ENCODE assay signal across 8 cellular contexts in the genomic region with DNA sequence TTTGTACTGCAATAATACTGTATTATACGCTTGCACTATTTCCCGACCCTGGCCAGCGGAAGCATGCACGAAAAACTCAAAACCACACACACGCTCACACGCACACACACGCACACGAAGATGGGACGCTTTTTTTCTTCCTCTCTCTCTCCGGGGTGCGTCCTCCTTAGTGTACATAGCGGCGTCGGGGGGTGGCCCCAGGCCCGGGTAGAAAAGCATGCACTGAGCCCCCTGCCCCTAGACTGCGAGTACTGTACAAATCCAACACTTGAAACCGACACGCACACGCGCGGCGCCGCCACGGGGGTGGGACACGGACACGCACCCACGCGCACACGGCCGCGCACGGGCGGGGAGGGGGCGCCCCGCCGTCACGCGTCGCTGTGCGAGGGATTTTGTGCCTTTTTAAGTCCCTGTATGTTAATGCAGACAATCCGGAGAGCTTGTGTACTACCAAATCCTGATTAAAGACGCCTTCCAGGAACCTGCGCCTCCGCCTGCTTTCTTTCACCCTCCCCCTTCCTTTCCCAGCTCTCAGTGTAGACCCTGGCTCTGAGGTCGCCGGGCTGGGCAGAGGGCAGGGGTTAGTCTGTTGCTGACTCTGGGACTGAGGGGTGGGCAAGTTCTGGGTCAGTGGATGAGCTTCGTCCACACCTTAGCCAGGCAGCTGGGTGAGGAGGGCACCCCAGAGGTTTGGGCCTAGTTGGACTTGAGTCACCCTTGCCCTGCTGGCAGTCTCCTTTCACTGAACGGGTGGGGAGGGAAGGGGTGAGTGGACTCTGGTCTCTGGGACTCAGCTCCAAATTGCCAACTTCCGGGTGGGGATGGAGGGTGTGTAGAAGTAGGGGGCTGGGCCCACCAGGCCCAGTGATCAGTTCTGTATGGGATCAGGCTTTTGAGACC. TPM values are rescaled to one million over a fixed set of nuclear protein-coding genes. Genes with fewer than 3 reads are reported as not detected.
DNase-seq lines count a peak whose midpoint lies in the region; ATAC-seq and TF ChIP-seq lines count a peak whose summit lies in the region.

No MANE protein-coding gene starts in this region.

- H3K4me3 Mint-ChIP-seq in Calu3 (ENCODE audit: low read depth, unreplicated experiment): peak overlapping the region; percentile 3
- peak overlapping the region; percentile 74 to 91 (median 74) for H3K4me3 Mint-ChIP-seq in T-cell
- peak overlapping the region; percentile 77 for H3K4me3 Mint-ChIP-seq in nephron progenitor cell

- no peak for TF ChIP-seq CTCF in Calu3 (IDR thresholded peaks at IDR 0.05; ENCODE audit: unreplicated experiment)
- TF ChIP-seq CTCF in coronary artery (IDR thresholded peaks at IDR 0.05): no peak
- TF ChIP-seq CTCF in nephron progenitor cell (IDR thresholded peaks at IDR 0.05): no peak

- CTCF ChIA-PET in Calu3 (lab: Charles Lee) (interaction anchor here (1.1 kb wide), 1 partner anchor 8 kb away, joined by 4 read pairs; no protein-coding TSS in a partner anchor), T-cell (lab: Charles Lee) (no interaction called here)

- H3K36me3 Mint-ChIP-seq in Calu3 (ENCODE audit: insufficient read depth, unreplicated experiment): peaks cover 9% of the 10 kb centered on the region
- H3K36me3 Mint-ChIP-seq in T-cell: no peaks in the 10 kb centered on the region
- no peaks in the 10 kb centered on the region for H3K36me3 Mint-ChIP-seq in nephron progenitor cell (ENCODE audit: low read depth)

- POLR2A ChIA-PET in T-cell (lab: Charles Lee): interaction anchor here in 1 of 2 donors (0.6 to 0.7 kb wide), 2 partner anchors 12 to 298 kb away, joined by 4 read pairs; a partner anchor contains a TSS

- H3K27ac Mint-ChIP-seq in Calu3 (ENCODE audit: unreplicated experiment) (no peak overlapping the region), T-cell (peak overlapping the region; percentile 0 to 34), nephron progenitor cell (no peak overlapping the region)

- H3K4me3 ChIP-seq in coronary artery: peak overlapping the region; percentile 72

- H3K27me3 Mint-ChIP-seq in Calu3 (ENCODE audit: unreplicated experiment) (peaks cover 85% of the 10 kb centered on the region), T-cell (peaks cover 22 to 33% of the 10 kb centered on the region in 2 donors), nephron progenitor cell (ENCODE audit: low read depth, poor library complexity) (peaks cover 68% of the 10 kb centered on the region)

- no peak overlapping the region for H3K27ac ChIP-seq in coronary artery

- intact Hi-C loops in Calu3 (cut with micrococcal nuclease; ENCODE audit: unreplicated experiment): no loop called here

- H3K9me3 Mint-ChIP-seq in Calu3 (ENCODE audit: low read depth, unreplicated experiment): no peaks in the 10 kb centered on the region
- H3K9me3 Mint-ChIP-seq in T-cell: no peaks in the 10 kb centered on the region
- H3K9me3 Mint-ChIP-seq in nephron progenitor cell: no peaks in the 10 kb centered on the region

- ATAC-seq in T-cell (replicated peaks in 1 of 4) (peak; percentile 61 to 77 (median 72)), GM19455 (IDR thresholded peaks at IDR 0.05; ENCODE audit: unreplicated experiment) (no peak), HG03521 (IDR thresholded peaks at IDR 0.05; ENCODE audit: unreplicated experiment) (no peak)

- BruUV-seq in Calu3 (replicated peaks; lab: Mats Ljungman, UMichigan): no TSS peak

- DNase-seq in Calu3 (no peak), T-cell (peak in 33 of 34 experiments; percentile 15 to 57 (median 38)), coronary artery (ENCODE audit: low spot score) (no peak), nephron progenitor cell (no peak), NCI-H1694 treated with DMSO at 0.1 percent for 48 hours (lab: John Stamatoyannopoulos, UW) (no peak), DMS 273 treated with DMSO at 0.1 percent for 48 hours (lab: John Stamatoyannopoulos, UW) (no peak)

- H3K4me1 Mint-ChIP-seq in Calu3 (ENCODE audit: low read depth, unreplicated experiment) (peaks cover 9% of the 10 kb centered on the region), T-cell (peaks cover 6 to 17% (median 12%) of the 10 kb centered on the region in 3 donors), nephron progenitor cell (peaks cover 67% of the 10 kb centered on the region)

RNA-seq across cellular contexts. Expression of a gene that starts 21.6 kb away (rescaled TPM):
- total RNA-seq in Calu3 (2022) (not detected in 2 replicates), T-cell (not detected)

RNA-seq across cellular contexts. Expression of a gene that starts 32.2 kb away (rescaled TPM):
- total RNA-seq in Calu3 (2022): 2.3 and 5.4 TPM in 2 replicates
- 1 to 10 TPM; 1.3 to 4.2 (median 2.8) TPM for total RNA-seq in T-cell

RNA-seq across cellular contexts. Expression of a gene that starts 33.1 kb away (rescaled TPM):
- total RNA-seq in Calu3 (2022): 0.17 and 0.29 TPM in 2 replicates
- total RNA-seq in T-cell: under 1 TPM in 2 of 5 donors, not detected in 3; 0.03 to 0.07 TPM

RNA-seq across cellular contexts. Expression of a gene that starts 47.1 kb away (rescaled TPM):
- total RNA-seq in Calu3 (2022): 82.6 and 86.8 TPM in 2 replicates
- total RNA-seq in T-cell: 10 to 100 TPM; 28.5 to 76.1 (median 57.5) TPM

Comparison
In these comparisons a context has a peak if more than half of its experiments do, and no peak if none do; other contexts are left out.
1. DNase-seq: peak in T-cell (33 of 34); none in Calu3 (single experiment), coronary artery (single experiment), nephron progenitor cell (single experiment), NCI-H1694 treated with DMSO at 0.1 percent for 48 hours (single experiment) and DMS 273 treated with DMSO at 0.1 percent for 48 hours (single experiment).
2. H3K27ac Mint-ChIP-seq: peak in T-cell (2 of 2); none in Calu3 (single experiment) and nephron progenitor cell (single experiment).
3. H3K4me3 Mint-ChIP-seq: peak in every context shown above with its lines; median percentile 77 in nephron progenitor cell; 74 in T-cell; 3 in Calu3.
4. ATAC-seq: peak in T-cell (4 of 4); none in GM19455 (single experiment) and HG03521 (single experiment).